ENCODE assay signal across 1 cellular context in the genomic region with DNA sequence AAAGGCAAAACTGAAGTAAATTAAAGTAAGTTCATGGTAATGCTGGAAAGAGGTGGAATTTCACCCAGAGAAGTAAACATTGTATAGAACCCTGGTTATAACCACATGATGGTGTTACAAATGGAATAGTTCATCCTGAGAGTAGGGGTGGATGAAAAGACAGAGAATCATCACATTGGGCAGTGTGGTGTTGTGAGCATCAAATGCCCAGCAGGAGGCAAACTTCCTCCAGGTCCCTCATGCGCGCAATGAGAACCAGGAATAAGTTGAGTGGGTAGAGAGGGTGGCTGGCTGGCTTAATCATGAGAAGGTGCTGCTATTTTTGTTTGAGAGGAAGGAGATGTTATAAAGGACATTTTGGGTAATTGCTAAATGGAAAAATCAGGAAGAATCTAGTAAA.
TF ChIP-seq lines count a peak whose summit lies in the region.

No MANE protein-coding gene starts in this region.

TF ChIP-seq in H1, 55 proteins besides CTCF, POLR2A, EP300 and RAD21 (continued from another document):
- TF ChIP-seq, protein P1, sequence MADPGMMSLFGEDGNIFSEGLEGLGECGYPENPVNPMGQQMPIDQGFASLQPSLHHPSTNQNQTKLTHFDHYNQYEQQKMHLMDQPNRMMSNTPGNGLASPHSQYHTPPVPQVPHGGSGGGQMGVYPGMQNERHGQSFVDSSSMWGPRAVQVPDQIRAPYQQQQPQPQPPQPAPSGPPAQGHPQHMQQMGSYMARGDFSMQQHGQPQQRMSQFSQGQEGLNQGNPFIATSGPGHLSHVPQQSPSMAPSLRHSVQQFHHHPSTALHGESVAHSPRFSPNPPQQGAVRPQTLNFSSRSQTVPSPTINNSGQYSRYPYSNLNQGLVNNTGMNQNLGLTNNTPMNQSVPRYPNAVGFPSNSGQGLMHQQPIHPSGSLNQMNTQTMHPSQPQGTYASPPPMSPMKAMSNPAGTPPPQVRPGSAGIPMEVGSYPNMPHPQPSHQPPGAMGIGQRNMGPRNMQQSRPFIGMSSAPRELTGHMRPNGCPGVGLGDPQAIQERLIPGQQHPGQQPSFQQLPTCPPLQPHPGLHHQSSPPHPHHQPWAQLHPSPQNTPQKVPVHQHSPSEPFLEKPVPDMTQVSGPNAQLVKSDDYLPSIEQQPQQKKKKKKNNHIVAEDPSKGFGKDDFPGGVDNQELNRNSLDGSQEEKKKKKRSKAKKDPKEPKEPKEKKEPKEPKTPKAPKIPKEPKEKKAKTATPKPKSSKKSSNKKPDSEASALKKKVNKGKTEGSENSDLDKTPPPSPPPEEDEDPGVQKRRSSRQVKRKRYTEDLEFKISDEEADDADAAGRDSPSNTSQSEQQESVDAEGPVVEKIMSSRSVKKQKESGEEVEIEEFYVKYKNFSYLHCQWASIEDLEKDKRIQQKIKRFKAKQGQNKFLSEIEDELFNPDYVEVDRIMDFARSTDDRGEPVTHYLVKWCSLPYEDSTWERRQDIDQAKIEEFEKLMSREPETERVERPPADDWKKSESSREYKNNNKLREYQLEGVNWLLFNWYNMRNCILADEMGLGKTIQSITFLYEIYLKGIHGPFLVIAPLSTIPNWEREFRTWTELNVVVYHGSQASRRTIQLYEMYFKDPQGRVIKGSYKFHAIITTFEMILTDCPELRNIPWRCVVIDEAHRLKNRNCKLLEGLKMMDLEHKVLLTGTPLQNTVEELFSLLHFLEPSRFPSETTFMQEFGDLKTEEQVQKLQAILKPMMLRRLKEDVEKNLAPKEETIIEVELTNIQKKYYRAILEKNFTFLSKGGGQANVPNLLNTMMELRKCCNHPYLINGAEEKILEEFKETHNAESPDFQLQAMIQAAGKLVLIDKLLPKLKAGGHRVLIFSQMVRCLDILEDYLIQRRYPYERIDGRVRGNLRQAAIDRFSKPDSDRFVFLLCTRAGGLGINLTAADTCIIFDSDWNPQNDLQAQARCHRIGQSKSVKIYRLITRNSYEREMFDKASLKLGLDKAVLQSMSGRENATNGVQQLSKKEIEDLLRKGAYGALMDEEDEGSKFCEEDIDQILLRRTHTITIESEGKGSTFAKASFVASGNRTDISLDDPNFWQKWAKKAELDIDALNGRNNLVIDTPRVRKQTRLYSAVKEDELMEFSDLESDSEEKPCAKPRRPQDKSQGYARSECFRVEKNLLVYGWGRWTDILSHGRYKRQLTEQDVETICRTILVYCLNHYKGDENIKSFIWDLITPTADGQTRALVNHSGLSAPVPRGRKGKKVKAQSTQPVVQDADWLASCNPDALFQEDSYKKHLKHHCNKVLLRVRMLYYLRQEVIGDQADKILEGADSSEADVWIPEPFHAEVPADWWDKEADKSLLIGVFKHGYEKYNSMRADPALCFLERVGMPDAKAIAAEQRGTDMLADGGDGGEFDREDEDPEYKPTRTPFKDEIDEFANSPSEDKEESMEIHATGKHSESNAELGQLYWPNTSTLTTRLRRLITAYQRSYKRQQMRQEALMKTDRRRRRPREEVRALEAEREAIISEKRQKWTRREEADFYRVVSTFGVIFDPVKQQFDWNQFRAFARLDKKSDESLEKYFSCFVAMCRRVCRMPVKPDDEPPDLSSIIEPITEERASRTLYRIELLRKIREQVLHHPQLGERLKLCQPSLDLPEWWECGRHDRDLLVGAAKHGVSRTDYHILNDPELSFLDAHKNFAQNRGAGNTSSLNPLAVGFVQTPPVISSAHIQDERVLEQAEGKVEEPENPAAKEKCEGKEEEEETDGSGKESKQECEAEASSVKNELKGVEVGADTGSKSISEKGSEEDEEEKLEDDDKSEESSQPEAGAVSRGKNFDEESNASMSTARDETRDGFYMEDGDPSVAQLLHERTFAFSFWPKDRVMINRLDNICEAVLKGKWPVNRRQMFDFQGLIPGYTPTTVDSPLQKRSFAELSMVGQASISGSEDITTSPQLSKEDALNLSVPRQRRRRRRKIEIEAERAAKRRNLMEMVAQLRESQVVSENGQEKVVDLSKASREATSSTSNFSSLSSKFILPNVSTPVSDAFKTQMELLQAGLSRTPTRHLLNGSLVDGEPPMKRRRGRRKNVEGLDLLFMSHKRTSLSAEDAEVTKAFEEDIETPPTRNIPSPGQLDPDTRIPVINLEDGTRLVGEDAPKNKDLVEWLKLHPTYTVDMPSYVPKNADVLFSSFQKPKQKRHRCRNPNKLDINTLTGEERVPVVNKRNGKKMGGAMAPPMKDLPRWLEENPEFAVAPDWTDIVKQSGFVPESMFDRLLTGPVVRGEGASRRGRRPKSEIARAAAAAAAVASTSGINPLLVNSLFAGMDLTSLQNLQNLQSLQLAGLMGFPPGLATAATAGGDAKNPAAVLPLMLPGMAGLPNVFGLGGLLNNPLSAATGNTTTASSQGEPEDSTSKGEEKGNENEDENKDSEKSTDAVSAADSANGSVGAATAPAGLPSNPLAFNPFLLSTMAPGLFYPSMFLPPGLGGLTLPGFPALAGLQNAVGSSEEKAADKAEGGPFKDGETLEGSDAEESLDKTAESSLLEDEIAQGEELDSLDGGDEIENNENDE (IDR thresholded peaks at IDR 0.05; ENCODE audit: insufficient replicate concordance, low read length): no peak
- TF ChIP-seq TCF12 (IDR thresholded peaks at IDR 0.05; ENCODE audit: low read depth, low read length) (no peak), NANOG (IDR thresholded peaks at IDR 0.05; ENCODE audit: insufficient read depth, low read depth, low read length, poor library complexity, severe bottlenecking) (no peak), SIN3A (conservative IDR thresholded peaks at IDR 0.05 in 1 of 2, IDR thresholded peaks at IDR 0.05 in 1 of 2; ENCODE audit: low read depth in 1 of 2, low read length in 2 of 2) (no peak), HDAC6 (IDR thresholded peaks at IDR 0.05; ENCODE audit: low read depth, low read length) (no peak), CTBP2 (IDR thresholded peaks at IDR 0.05; ENCODE audit: borderline replicate concordance, insufficient read depth, insufficient read length, low read length) (no peak), SIRT6 (IDR thresholded peaks at IDR 0.05; ENCODE audit: low read length) (no peak), GABPA (IDR thresholded peaks at IDR 0.05; ENCODE audit: borderline replicate concordance, insufficient read depth, low read length) (no peak), ZNF274 (IDR thresholded peaks at IDR 0.05; ENCODE audit: borderline replicate concordance, extremely low read depth, low read length) (no peak), E2F6 (IDR thresholded peaks at IDR 0.05) (no peak), BRCA1 (IDR thresholded peaks at IDR 0.05; ENCODE audit: low read depth, low read length) (no peak), MAFK (IDR thresholded peaks at IDR 0.05; ENCODE audit: low read depth, low read length) (no peak), BACH1 (IDR thresholded peaks at IDR 0.05; ENCODE audit: low read length) (no peak), SP1 (IDR thresholded peaks at IDR 0.05; ENCODE audit: low read depth, low read length) (no peak), FOSL1 (IDR thresholded peaks at IDR 0.05; ENCODE audit: insufficient read depth, low read depth, low read length) (no peak), JUN (IDR thresholded peaks at IDR 0.05; ENCODE audit: low read depth, low read length) (no peak)
- TF ChIP-seq, protein P2, sequence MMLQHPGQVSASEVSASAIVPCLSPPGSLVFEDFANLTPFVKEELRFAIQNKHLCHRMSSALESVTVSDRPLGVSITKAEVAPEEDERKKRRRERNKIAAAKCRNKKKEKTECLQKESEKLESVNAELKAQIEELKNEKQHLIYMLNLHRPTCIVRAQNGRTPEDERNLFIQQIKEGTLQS (IDR thresholded peaks at IDR 0.05; ENCODE audit: insufficient read depth, low read depth, low read length): no peak
- TF ChIP-seq, protein P3, sequence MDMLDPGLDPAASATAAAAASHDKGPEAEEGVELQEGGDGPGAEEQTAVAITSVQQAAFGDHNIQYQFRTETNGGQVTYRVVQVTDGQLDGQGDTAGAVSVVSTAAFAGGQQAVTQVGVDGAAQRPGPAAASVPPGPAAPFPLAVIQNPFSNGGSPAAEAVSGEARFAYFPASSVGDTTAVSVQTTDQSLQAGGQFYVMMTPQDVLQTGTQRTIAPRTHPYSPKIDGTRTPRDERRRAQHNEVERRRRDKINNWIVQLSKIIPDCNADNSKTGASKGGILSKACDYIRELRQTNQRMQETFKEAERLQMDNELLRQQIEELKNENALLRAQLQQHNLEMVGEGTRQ (IDR thresholded peaks at IDR 0.05; ENCODE audit: low read length): no peak
